Comparison of ENCODE assay signal across 9 cellular contexts in genomic region chr3:158420654-158421396, GRCh38.
A peak's percentile ranks its signal among the peaks of the same experiment; 100 is the strongest.
DNase-seq lines count a peak whose midpoint lies in the region; ATAC-seq and TF ChIP-seq lines count a peak whose summit lies in the region.
"Had no signal": no experiment of that assay in that cellular context is flagged by ENCODE, and none has a peak within 500 bp of the region (broad histone marks: within the 10 kb centered on the region; RNA-seq: fewer than 3 reads in every experiment).

No MANE protein-coding gene starts in this region.

- H3K4me1 ChIP-seq in foreskin keratinocyte, result peaks cover 18% of the 10 kb centered on the region
- no peaks in the 10 kb centered on the region for H3K4me1 ChIP-seq in esophagus muscularis mucosa

- DNase-seq in foreskin keratinocyte (peak; percentile 92 to 96), DMS79 (lab: John Stamatoyannopoulos, UW) (no peak), esophagus muscularis mucosa (ENCODE audit: extremely low spot score) (no peak), ACHN (no peak), SKM-1 (lab: John Stamatoyannopoulos, UW; ENCODE audit: unreplicated experiment) (no peak)
- DNase-seq: glutamatergic neuron had no signal

- TF ChIP-seq CTCF in foreskin keratinocyte (conservative IDR thresholded peaks at IDR 0.05) (no peak), esophagus muscularis mucosa (IDR thresholded peaks at IDR 0.05) (no peak)

- H3K9me3 ChIP-seq in esophagus muscularis mucosa, result no peaks in the 10 kb centered on the region

- no peaks in the 10 kb centered on the region for H3K36me3 ChIP-seq in esophagus muscularis mucosa

- H3K27ac ChIP-seq in foreskin keratinocyte, result peak overlapping the region; percentile 91
- H3K27ac ChIP-seq in esophagus muscularis mucosa (replicated peaks in 1 of 4), result no peak overlapping the region

- H3K4me3 ChIP-seq in esophagus muscularis mucosa, result no peak overlapping the region

- WGBS in esophagus muscularis mucosa, result 78% methylated on average over 3 of the region's 3 CpGs

- H3K27me3 ChIP-seq in foreskin keratinocyte, result no peaks in the 10 kb centered on the region
- no peaks in the 10 kb centered on the region for H3K27me3 ChIP-seq in esophagus muscularis mucosa

- no peak for TF ChIP-seq EP300 in esophagus muscularis mucosa (IDR thresholded peaks at IDR 0.05)

- peak; percentile 98 for ATAC-seq in GM18508 (IDR thresholded peaks at IDR 0.05; ENCODE audit: insufficient read depth, unreplicated experiment)
- ATAC-seq in GM21529 (IDR thresholded peaks at IDR 0.05; ENCODE audit: unreplicated experiment), result peak; percentile 96
- peak; percentile 87 for ATAC-seq in HG03521 (IDR thresholded peaks at IDR 0.05; ENCODE audit: unreplicated experiment)
- ATAC-seq in foreskin keratinocyte, result peak; percentile 99

- TF ChIP-seq POLR2A in esophagus muscularis mucosa (IDR thresholded peaks at IDR 0.05; ENCODE audit: low read depth), result no peak

- intact Hi-C loops in esophagus muscularis mucosa (cut with DNase I), result no loop called here

- in situ Hi-C loops in ACHN (cut with HindIII; ENCODE audit: low pct_ligation_motif_present, low pct_unique_long_range_greater_than_20kb, low sequenced_read_pairs), result no loop called here

Comparison
In these comparisons a context has a peak if more than half of its experiments do, and no peak if none do; other contexts are left out.
1. DNase-seq: peak in foreskin keratinocyte (2 of 2); none in DMS79 (single experiment), esophagus muscularis mucosa (single experiment), ACHN (single experiment) and SKM-1 (single experiment).
2. Peak in every context shown above with its lines, with median percentiles within 50 percentile points of each other: ATAC-seq.